In the genomic region with DNA sequence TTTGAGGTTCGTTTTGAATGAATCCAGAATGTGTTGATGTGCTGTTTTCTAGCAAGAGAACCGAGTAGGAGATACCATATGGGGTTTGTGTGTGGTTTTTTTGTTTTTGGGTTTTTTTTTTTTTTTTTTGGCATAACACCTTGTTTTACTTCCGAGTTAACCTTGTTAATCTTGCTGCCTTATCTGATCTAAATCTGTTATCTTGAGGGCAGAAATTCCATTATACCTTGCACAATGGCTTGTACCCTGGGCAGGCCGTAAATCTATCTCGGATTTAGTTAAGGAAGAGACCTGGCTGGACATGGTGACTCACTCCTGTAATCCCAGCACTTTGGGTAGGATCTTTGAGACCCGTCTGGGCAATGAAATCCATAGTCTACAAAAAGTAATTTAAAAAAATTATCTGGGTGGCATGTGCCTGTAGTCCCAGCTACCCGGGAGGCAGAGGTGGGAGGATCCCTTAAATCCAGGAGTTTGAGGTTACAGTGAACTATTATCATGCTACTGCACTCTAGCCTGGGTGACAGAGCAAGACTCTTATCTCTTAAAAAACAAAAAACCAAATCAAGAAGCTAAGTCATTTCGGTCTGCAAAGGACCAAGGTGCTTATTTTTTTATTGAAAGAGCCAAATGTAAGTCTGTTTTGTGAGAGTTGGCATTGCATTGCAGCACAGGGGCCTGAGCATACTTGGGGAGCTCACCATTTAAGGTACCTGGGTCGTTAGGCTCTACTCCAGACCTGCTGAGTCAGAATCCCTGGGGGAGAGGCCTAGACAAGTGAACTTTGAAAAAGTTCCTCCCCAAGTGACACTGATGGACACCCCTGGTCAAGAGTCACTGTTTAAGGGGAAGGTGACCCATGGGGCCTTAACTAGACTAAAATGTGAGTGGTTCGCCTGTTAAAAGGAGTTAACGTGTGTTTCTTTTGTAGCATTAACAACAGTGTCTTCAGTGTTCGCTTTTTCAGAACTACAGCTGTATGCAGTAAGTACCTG, we compare ENCODE assay signal across 1 cellular context.
TF ChIP-seq lines count a peak whose summit lies in the region.

No MANE protein-coding gene starts in this region.

TF ChIP-seq in K562, 482 proteins besides CTCF, POLR2A, EP300 and RAD21 (continued from another document and continues in another):
- TF ChIP-seq, protein P1, sequence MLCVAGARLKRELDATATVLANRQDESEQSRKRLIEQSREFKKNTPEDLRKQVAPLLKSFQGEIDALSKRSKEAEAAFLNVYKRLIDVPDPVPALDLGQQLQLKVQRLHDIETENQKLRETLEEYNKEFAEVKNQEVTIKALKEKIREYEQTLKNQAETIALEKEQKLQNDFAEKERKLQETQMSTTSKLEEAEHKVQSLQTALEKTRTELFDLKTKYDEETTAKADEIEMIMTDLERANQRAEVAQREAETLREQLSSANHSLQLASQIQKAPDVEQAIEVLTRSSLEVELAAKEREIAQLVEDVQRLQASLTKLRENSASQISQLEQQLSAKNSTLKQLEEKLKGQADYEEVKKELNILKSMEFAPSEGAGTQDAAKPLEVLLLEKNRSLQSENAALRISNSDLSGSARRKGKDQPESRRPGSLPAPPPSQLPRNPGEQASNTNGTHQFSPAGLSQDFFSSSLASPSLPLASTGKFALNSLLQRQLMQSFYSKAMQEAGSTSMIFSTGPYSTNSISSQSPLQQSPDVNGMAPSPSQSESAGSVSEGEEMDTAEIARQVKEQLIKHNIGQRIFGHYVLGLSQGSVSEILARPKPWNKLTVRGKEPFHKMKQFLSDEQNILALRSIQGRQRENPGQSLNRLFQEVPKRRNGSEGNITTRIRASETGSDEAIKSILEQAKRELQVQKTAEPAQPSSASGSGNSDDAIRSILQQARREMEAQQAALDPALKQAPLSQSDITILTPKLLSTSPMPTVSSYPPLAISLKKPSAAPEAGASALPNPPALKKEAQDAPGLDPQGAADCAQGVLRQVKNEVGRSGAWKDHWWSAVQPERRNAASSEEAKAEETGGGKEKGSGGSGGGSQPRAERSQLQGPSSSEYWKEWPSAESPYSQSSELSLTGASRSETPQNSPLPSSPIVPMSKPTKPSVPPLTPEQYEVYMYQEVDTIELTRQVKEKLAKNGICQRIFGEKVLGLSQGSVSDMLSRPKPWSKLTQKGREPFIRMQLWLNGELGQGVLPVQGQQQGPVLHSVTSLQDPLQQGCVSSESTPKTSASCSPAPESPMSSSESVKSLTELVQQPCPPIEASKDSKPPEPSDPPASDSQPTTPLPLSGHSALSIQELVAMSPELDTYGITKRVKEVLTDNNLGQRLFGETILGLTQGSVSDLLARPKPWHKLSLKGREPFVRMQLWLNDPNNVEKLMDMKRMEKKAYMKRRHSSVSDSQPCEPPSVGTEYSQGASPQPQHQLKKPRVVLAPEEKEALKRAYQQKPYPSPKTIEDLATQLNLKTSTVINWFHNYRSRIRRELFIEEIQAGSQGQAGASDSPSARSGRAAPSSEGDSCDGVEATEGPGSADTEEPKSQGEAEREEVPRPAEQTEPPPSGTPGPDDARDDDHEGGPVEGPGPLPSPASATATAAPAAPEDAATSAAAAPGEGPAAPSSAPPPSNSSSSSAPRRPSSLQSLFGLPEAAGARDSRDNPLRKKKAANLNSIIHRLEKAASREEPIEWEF (CRISPR knock-in tag; IDR thresholded peaks at IDR 0.05), result no peak
- TF ChIP-seq, protein P2, sequence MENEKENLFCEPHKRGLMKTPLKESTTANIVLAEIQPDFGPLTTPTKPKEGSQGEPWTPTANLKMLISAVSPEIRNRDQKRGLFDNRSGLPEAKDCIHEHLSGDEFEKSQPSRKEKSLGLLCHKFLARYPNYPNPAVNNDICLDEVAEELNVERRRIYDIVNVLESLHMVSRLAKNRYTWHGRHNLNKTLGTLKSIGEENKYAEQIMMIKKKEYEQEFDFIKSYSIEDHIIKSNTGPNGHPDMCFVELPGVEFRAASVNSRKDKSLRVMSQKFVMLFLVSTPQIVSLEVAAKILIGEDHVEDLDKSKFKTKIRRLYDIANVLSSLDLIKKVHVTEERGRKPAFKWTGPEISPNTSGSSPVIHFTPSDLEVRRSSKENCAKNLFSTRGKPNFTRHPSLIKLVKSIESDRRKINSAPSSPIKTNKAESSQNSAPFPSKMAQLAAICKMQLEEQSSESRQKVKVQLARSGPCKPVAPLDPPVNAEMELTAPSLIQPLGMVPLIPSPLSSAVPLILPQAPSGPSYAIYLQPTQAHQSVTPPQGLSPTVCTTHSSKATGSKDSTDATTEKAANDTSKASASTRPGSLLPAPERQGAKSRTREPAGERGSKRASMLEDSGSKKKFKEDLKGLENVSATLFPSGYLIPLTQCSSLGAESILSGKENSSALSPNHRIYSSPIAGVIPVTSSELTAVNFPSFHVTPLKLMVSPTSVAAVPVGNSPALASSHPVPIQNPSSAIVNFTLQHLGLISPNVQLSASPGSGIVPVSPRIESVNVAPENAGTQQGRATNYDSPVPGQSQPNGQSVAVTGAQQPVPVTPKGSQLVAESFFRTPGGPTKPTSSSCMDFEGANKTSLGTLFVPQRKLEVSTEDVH (IDR thresholded peaks at IDR 0.05; ENCODE audit: low read depth, partially characterized antibody), result no peak
- TF ChIP-seq, protein P3, sequence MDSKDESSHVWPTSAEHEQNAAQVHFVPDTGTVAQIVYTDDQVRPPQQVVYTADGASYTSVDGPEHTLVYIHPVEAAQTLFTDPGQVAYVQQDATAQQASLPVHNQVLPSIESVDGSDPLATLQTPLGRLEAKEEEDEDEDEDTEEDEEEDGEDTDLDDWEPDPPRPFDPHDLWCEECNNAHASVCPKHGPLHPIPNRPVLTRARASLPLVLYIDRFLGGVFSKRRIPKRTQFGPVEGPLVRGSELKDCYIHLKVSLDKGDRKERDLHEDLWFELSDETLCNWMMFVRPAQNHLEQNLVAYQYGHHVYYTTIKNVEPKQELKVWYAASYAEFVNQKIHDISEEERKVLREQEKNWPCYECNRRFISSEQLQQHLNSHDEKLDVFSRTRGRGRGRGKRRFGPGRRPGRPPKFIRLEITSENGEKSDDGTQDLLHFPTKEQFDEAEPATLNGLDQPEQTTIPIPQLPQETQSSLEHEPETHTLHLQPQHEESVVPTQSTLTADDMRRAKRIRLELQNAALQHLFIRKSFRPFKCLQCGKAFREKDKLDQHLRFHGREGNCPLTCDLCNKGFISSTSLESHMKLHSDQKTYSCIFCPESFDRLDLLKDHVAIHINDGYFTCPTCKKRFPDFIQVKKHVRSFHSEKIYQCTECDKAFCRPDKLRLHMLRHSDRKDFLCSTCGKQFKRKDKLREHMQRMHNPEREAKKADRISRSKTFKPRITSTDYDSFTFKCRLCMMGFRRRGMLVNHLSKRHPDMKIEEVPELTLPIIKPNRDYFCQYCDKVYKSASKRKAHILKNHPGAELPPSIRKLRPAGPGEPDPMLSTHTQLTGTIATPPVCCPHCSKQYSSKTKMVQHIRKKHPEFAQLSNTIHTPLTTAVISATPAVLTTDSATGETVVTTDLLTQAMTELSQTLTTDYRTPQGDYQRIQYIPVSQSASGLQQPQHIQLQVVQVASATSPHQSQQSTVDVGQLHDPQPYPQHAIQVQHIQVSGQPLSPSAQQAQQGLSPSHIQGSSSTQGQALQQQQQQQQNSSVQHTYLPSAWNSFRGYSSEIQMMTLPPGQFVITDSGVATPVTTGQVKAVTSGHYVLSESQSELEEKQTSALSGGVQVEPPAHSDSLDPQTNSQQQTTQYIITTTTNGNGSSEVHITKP (IDR thresholded peaks at IDR 0.05; ENCODE audit: partially characterized antibody), result peak; percentile 17
- TF ChIP-seq ZSCAN29 (IDR thresholded peaks at IDR 0.05) (no peak), ATF7 (IDR thresholded peaks at IDR 0.05) (peak; percentile 31; the same call in 1 of the 2 replicates), MCM5 (IDR thresholded peaks at IDR 0.05; ENCODE audit: low read depth) (no peak), SMAD1 (IDR thresholded peaks at IDR 0.05; ENCODE audit: low read depth, low read length, partially characterized antibody) (no peak), ZNF830 (CRISPR knock-in tag; IDR thresholded peaks at IDR 0.05) (no peak), TCF7L2 (IDR thresholded peaks at IDR 0.05; ENCODE audit: low read depth, low read length) (no peak), FOXA3 (CRISPR knock-in tag; conservative IDR thresholded peaks at IDR 0.05 in 1 of 2, IDR thresholded peaks at IDR 0.05 in 1 of 2) (no peak), HMG20B (CRISPR knock-in tag; IDR thresholded peaks at IDR 0.05) (no peak), BCOR (IDR thresholded peaks at IDR 0.05) (no peak), ZNF165 (CRISPR knock-in tag; IDR thresholded peaks at IDR 0.05; ENCODE audit: borderline replicate concordance) (no peak), MCM2 (IDR thresholded peaks at IDR 0.05; ENCODE audit: low read depth) (no peak), HLTF (IDR thresholded peaks at IDR 0.05) (0 out of 2 replicates have a peak, but pooled peaks have one; percentile 23), RUNX1 (IDR thresholded peaks at IDR 0.05; ENCODE audit: low read depth) (no peak), TAF15 (IDR thresholded peaks at IDR 0.05; ENCODE audit: low read depth, low read length) (no peak), ETV6 (IDR thresholded peaks at IDR 0.05; ENCODE audit: borderline replicate concordance in 1 of 2, low read depth in 2 of 2, low read length in 1 of 2) (no peak), ETV6 (CRISPR knock-in tag; IDR thresholded peaks at IDR 0.05; ENCODE audit: borderline replicate concordance) (no peak), HIVEP1 (CRISPR knock-in tag; IDR thresholded peaks at IDR 0.05) (no peak)
- TF ChIP-seq, protein P4, sequence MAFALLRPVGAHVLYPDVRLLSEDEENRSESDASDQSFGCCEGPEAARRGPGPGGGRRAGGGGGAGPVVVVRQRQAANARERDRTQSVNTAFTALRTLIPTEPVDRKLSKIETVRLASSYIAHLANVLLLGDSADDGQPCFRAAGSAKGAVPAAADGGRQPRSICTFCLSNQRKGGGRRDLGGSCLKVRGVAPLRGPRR (CRISPR knock-in tag; IDR thresholded peaks at IDR 0.05), result no peak
- TF ChIP-seq, protein P5, sequence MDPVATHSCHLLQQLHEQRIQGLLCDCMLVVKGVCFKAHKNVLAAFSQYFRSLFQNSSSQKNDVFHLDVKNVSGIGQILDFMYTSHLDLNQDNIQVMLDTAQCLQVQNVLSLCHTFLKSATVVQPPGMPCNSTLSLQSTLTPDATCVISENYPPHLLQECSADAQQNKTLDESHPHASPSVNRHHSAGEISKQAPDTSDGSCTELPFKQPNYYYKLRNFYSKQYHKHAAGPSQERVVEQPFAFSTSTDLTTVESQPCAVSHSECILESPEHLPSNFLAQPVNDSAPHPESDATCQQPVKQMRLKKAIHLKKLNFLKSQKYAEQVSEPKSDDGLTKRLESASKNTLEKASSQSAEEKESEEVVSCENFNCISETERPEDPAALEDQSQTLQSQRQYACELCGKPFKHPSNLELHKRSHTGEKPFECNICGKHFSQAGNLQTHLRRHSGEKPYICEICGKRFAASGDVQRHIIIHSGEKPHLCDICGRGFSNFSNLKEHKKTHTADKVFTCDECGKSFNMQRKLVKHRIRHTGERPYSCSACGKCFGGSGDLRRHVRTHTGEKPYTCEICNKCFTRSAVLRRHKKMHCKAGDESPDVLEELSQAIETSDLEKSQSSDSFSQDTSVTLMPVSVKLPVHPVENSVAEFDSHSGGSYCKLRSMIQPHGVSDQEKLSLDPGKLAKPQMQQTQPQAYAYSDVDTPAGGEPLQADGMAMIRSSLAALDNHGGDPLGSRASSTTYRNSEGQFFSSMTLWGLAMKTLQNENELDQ (CRISPR knock-in tag; IDR thresholded peaks at IDR 0.05; ENCODE audit: borderline replicate concordance), result no peak
- TF ChIP-seq, protein P6, sequence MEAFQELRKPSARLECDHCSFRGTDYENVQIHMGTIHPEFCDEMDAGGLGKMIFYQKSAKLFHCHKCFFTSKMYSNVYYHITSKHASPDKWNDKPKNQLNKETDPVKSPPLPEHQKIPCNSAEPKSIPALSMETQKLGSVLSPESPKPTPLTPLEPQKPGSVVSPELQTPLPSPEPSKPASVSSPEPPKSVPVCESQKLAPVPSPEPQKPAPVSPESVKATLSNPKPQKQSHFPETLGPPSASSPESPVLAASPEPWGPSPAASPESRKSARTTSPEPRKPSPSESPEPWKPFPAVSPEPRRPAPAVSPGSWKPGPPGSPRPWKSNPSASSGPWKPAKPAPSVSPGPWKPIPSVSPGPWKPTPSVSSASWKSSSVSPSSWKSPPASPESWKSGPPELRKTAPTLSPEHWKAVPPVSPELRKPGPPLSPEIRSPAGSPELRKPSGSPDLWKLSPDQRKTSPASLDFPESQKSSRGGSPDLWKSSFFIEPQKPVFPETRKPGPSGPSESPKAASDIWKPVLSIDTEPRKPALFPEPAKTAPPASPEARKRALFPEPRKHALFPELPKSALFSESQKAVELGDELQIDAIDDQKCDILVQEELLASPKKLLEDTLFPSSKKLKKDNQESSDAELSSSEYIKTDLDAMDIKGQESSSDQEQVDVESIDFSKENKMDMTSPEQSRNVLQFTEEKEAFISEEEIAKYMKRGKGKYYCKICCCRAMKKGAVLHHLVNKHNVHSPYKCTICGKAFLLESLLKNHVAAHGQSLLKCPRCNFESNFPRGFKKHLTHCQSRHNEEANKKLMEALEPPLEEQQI (IDR thresholded peaks at IDR 0.05), result no peak
- TF ChIP-seq, protein P7, sequence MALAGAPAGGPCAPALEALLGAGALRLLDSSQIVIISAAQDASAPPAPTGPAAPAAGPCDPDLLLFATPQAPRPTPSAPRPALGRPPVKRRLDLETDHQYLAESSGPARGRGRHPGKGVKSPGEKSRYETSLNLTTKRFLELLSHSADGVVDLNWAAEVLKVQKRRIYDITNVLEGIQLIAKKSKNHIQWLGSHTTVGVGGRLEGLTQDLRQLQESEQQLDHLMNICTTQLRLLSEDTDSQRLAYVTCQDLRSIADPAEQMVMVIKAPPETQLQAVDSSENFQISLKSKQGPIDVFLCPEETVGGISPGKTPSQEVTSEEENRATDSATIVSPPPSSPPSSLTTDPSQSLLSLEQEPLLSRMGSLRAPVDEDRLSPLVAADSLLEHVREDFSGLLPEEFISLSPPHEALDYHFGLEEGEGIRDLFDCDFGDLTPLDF (CRISPR knock-in tag; IDR thresholded peaks at IDR 0.05), result no peak
